9 cellular contexts compared by ENCODE assay signal in genomic region chr11:89020126-89020525, GRCh38. TPM values are rescaled to one million over a fixed set of nuclear protein-coding genes. Genes with fewer than 3 reads are reported as not detected.
DNase-seq lines count a peak whose midpoint lies in the region.
"Had no signal": no experiment of that assay in that cellular context is flagged by ENCODE, and none has a peak within 500 bp of the region (broad histone marks: within the 10 kb centered on the region; RNA-seq: fewer than 3 reads in every experiment).

No MANE protein-coding gene starts in this region.

- peak; percentile 9 for DNase-seq in EH (ENCODE audit: low read depth)
- DNase-seq in HS-5 (ENCODE audit: low read depth) = peak; percentile 15
- DNase-seq in NCI-H226 = peak; percentile 3
- peak; percentile 62 for DNase-seq in astrocyte of the hippocampus (ENCODE audit: low read depth, low spot score)
- DNase-seq in dermis microvascular lymphatic vessel endothelial cell (ENCODE audit: low read depth in 2 of 2) = peak; percentile 40 to 70
- peak; percentile 24 for DNase-seq in glomerular visceral epithelial cell (ENCODE audit: extremely low spot score)
- peak; percentile 55 for DNase-seq in non-pigmented ciliary epithelial cell (ENCODE audit: low read depth)

RNA-seq across cellular contexts. Expression of gene GRM5, which starts 45.7 kb away (rescaled TPM):
- under 0.01 TPM in 2 replicates for total RNA-seq in dermis microvascular lymphatic vessel endothelial cell
- total RNA-seq: CD4-positive, alpha-beta memory T cell; SJSA1 had no signal

Comparison
In these comparisons a context has a peak if more than half of its experiments do, and no peak if none do; other contexts are left out.
1. Peak in every context shown above with its lines: DNase-seq.
2. DNase-seq: peak in every context shown above with its lines; median percentile 62 in astrocyte of the hippocampus; 55 in dermis microvascular lymphatic vessel endothelial cell; 55 in non-pigmented ciliary epithelial cell; 24 in glomerular visceral epithelial cell; 15 in HS-5; 9 in EH; 3 in NCI-H226.